In genomic region chr2:228720895-228721294, GRCh38 we compare ENCODE assay signal across 25 cellular contexts.
DNase-seq lines count a peak whose midpoint lies in the region; ATAC-seq, FAIRE-seq and TF ChIP-seq lines count a peak whose summit lies in the region.
"Had no signal": no experiment of that assay in that cellular context is flagged by ENCODE, and none has a peak within 500 bp of the region (broad histone marks: within the 10 kb centered on the region; RNA-seq: fewer than 3 reads in every experiment).

No MANE protein-coding gene starts in this region.

- H3K4me2 ChIP-seq in BLaER1 treated with 17β-estradiol and CSF1 and Interleukin-3, amounts not matched to agents 10 nM and 100 nM, result peak overlapping the region in 8 of 11 experiments; percentile 17 to 82 (median 64); a peak in 15 of 22 replicates
- H3K4me2 ChIP-seq in GM23338, result no peak overlapping the region
- no peak overlapping the region for H3K4me2 ChIP-seq in GM12878 (ENCODE audit: control insufficient read depth, insufficient read depth)
- no peak overlapping the region for H3K4me2 ChIP-seq in OCI-LY7 (ENCODE audit: low read length)

- H3K27ac Mint-ChIP-seq in GM23338, result peak overlapping the region; percentile 1; the same call in 1 of the 2 replicates
- no peak overlapping the region for H3K27ac Mint-ChIP-seq in activated CD4-positive, alpha-beta T cell treated with anti-CD3 and anti-CD28 coated beads, Interleukin-2, amount 10 ng/mL, durations not matched to agents 7 days and 5 days
- H3K27ac Mint-ChIP-seq: CD14-positive monocyte; CD4-positive, alpha-beta memory T cell; CD4-positive, CD25-positive, alpha-beta regulatory T cell; CD8-positive, alpha-beta memory T cell had no signal

- in situ Hi-C loops in GM12878 (cut with MboI), result no loop called here

- ATAC-seq in GM23338, result no peak
- peak; percentile 42; the same call in 1 of the 3 replicates for ATAC-seq in GM12878
- no peak for ATAC-seq in thoracic aorta (ENCODE audit: insufficient number of reproducible peaks, low FRiP score, low read depth)
- no peak for ATAC-seq in left ventricle myocardium superior

- no peaks in the 10 kb centered on the region for H3K9me2 ChIP-seq in GM23338 (ENCODE audit: insufficient read depth)
- no peaks in the 10 kb centered on the region for H3K9me2 ChIP-seq in OCI-LY7 (ENCODE audit: insufficient read depth, low read length)

- DNase-seq in GM23338 (ENCODE audit: low spot score) (no peak), GM12878 (ENCODE audit: low read depth, low spot score) (no peak), thoracic aorta (ENCODE audit: low spot score) (no peak), left ventricle myocardium superior (no peak), ovary (no peak), OCI-LY7 (ENCODE audit: low spot score) (no peak)
- DNase-seq in activated CD4-positive, alpha-beta T cell treated with anti-CD3 and anti-CD28 coated beads, Interleukin-2, amount 10 ng/mL, durations not matched to agents 7 days and 5 days, result no peak
- DNase-seq: 8988T; ACHN; BE2C; C1 segment of cervical spinal cord; CD4-positive, alpha-beta memory T cell; CD4-positive, CD25-positive, alpha-beta regulatory T cell; CD8-positive, alpha-beta memory T cell; COR-L47; DMS79 treated with DMSO at 0.1 percent for 48 hours; GF-D8 had no signal

- H2AFZ ChIP-seq in GM23338, result no peak overlapping the region
- no peak overlapping the region for H2AFZ ChIP-seq in GM12878 (ENCODE audit: control insufficient read depth, low read depth, low read length)
- H2AFZ ChIP-seq in OCI-LY7 (ENCODE audit: low read length), result no peak overlapping the region

- H3K27me3 Mint-ChIP-seq in GM23338 (ENCODE audit: insufficient read depth, low read depth, poor library complexity), result no peaks in the 10 kb centered on the region
- H3K27me3 Mint-ChIP-seq in activated CD4-positive, alpha-beta T cell treated with anti-CD3 and anti-CD28 coated beads, Interleukin-2, amount 10 ng/mL, durations not matched to agents 7 days and 5 days, result no peaks in the 10 kb centered on the region
- H3K27me3 Mint-ChIP-seq: CD4-positive, alpha-beta memory T cell; CD4-positive, CD25-positive, alpha-beta regulatory T cell; CD8-positive, alpha-beta memory T cell had no signal

- no peaks in the 10 kb centered on the region for H3K36me3 Mint-ChIP-seq in GM23338 (ENCODE audit: low read depth)
- H3K36me3 Mint-ChIP-seq in activated CD4-positive, alpha-beta T cell treated with anti-CD3 and anti-CD28 coated beads, Interleukin-2, amount 10 ng/mL, durations not matched to agents 7 days and 5 days (ENCODE audit: low read depth), result no peaks in the 10 kb centered on the region
- H3K36me3 Mint-ChIP-seq: CD14-positive monocyte; CD4-positive, alpha-beta memory T cell; CD4-positive, CD25-positive, alpha-beta regulatory T cell; CD8-positive, alpha-beta memory T cell had no signal

- H4K20me1 ChIP-seq in BLaER1 treated with 17β-estradiol and CSF1 and Interleukin-3, amounts not matched to agents 10 nM and 100 nM, result no peaks in the 10 kb centered on the region
- H4K20me1 ChIP-seq in GM23338 (replicated peaks; ENCODE audit: insufficient read depth) (no peaks in the 10 kb centered on the region), GM12878 (ENCODE audit: control insufficient read depth, insufficient read depth) (no peaks in the 10 kb centered on the region), OCI-LY7 (ENCODE audit: insufficient read depth, low read length) (no peaks in the 10 kb centered on the region)

- H3K9me3 Mint-ChIP-seq in GM23338, result no peaks in the 10 kb centered on the region
- peaks cover 3% of the 10 kb centered on the region for H3K9me3 Mint-ChIP-seq in activated CD4-positive, alpha-beta T cell treated with anti-CD3 and anti-CD28 coated beads, Interleukin-2, amount 10 ng/mL, durations not matched to agents 7 days and 5 days

- TF ChIP-seq RAD21 in GM12878 (IDR thresholded peaks at IDR 0.05; ENCODE audit: insufficient read depth, low read depth, low read length), result no peak

- TF ChIP-seq POLR2A in GM12878 (IDR thresholded peaks at IDR 0.05; ENCODE audit: low read depth, low read length), result no peak
- no peak for TF ChIP-seq POLR2A in ovary (IDR thresholded peaks at IDR 0.05)

- H3K27ac ChIP-seq in BLaER1 treated with 17β-estradiol and CSF1 and Interleukin-3, amounts not matched to agents 10 nM and 100 nM, result peak overlapping the region in 2 of 11 experiments; percentile 35 to 56; a peak in 2 of 22 replicates
- H3K27ac ChIP-seq in GM23338 (ENCODE audit: low read depth) (no peak overlapping the region), GM12878 (ENCODE audit: control insufficient read depth, insufficient read depth) (no peak overlapping the region), thoracic aorta (peak overlapping the region in 1 of 2 donors; percentile 22), ovary (no peak overlapping the region), OCI-LY7 (ENCODE audit: low read depth, low read length, poor library complexity, severe bottlenecking) (no peak overlapping the region)

- peaks cover 3 to 38% (median 20%) of the 10 kb centered on the region in 11 experiments; a peak in 21 of 22 replicates for H3K9me3 ChIP-seq in BLaER1 treated with 17β-estradiol and CSF1 and Interleukin-3, amounts not matched to agents 10 nM and 100 nM (replicated peaks in 1 of 11)
- H3K9me3 ChIP-seq in GM12878 (replicated peaks; ENCODE audit: control insufficient read depth, insufficient read depth, low read length) (no peaks in the 10 kb centered on the region), thoracic aorta (no peaks in the 10 kb centered on the region), ovary (no peaks in the 10 kb centered on the region), OCI-LY7 (ENCODE audit: low read length) (no peaks in the 10 kb centered on the region)
- H3K9me3 ChIP-seq: BE2C had no signal

- SMC1A ChIA-PET in GM12878 (lab: Charles Lee; ENCODE audit: uncharacterized antibody, unreplicated experiment), result no interaction called here

- TF ChIP-seq CTCF in GM23338 (conservative IDR thresholded peaks at IDR 0.05; ENCODE audit: low read depth in 2 of 2) (no peak), GM12878 (IDR thresholded peaks at IDR 0.05 in 2 of 3, conservative IDR thresholded peaks at IDR 0.05 in 1 of 3; ENCODE audit: control insufficient read depth in 2 of 3, extremely low read depth in 1 of 3, insufficient read depth in 1 of 3, low read depth in 3 of 3, low read length in 3 of 3) (no peak), thoracic aorta (IDR thresholded peaks at IDR 0.05) (no peak), ovary (IDR thresholded peaks at IDR 0.05) (no peak), OCI-LY7 (conservative IDR thresholded peaks at IDR 0.05; ENCODE audit: low read length) (no peak)

- no peaks in the 10 kb centered on the region for H3K36me3 ChIP-seq in BLaER1 treated with 17β-estradiol and CSF1 and Interleukin-3, amounts not matched to agents 10 nM and 100 nM
- H3K36me3 ChIP-seq in GM23338 (ENCODE audit: insufficient read depth), result no peaks in the 10 kb centered on the region
- H3K36me3 ChIP-seq in GM12878 (ENCODE audit: control insufficient read depth in 2 of 2, insufficient read depth in 2 of 2, low read length in 1 of 2), result no peaks in the 10 kb centered on the region
- no peaks in the 10 kb centered on the region for H3K36me3 ChIP-seq in thoracic aorta
- H3K36me3 ChIP-seq in ovary, result no peaks in the 10 kb centered on the region
- H3K36me3 ChIP-seq in OCI-LY7 (ENCODE audit: insufficient read depth, low read length), result no peaks in the 10 kb centered on the region
- H3K36me3 ChIP-seq: BE2C had no signal

- no peak overlapping the region; a peak in 1 of 20 replicates for H3K4me3 ChIP-seq in BLaER1 treated with 17β-estradiol and CSF1 and Interleukin-3, amounts not matched to agents 10 nM and 100 nM
- H3K4me3 ChIP-seq in GM23338, result no peak overlapping the region
- no peak overlapping the region for H3K4me3 ChIP-seq in GM12878
- H3K4me3 ChIP-seq in thoracic aorta, result peak overlapping the region; percentile 14
- H3K4me3 ChIP-seq in ovary, result no peak overlapping the region
- H3K4me3 ChIP-seq in OCI-LY7 (ENCODE audit: low read depth, low read length, poor library complexity, severe bottlenecking), result no peak overlapping the region

- POLR2A ChIA-PET in GM12878 (lab: Charles Lee) (no interaction called here), OCI-LY7 (lab: Charles Lee) (interaction anchor here (0.5 kb wide), 1 partner anchor 314 kb away, joined by 5 read pairs; no protein-coding TSS in a partner anchor)
- POLR2A ChIA-PET in activated CD4-positive, alpha-beta T cell treated with anti-CD3 and anti-CD28 coated beads, Interleukin-2, amount 10 ng/mL, durations not matched to agents 7 days and 5 days (lab: Charles Lee), result no interaction called here

- RAD21 ChIA-PET in GM12878 (lab: Charles Lee; ENCODE audit: unreplicated experiment), result no interaction called here

- H3K4me3 Mint-ChIP-seq in GM23338, result no peak overlapping the region
- no peak overlapping the region for H3K4me3 Mint-ChIP-seq in activated CD4-positive, alpha-beta T cell treated with anti-CD3 and anti-CD28 coated beads, Interleukin-2, amount 10 ng/mL, durations not matched to agents 7 days and 5 days
- H3K4me3 Mint-ChIP-seq: CD14-positive monocyte; CD4-positive, alpha-beta memory T cell; CD4-positive, CD25-positive, alpha-beta regulatory T cell; CD8-positive, alpha-beta memory T cell had no signal

- no TSS peak for BruUV-seq in GM12878 (replicated peaks; lab: Mats Ljungman, UMichigan)
- BruUV-seq in OCI-LY7 (replicated peaks; lab: Mats Ljungman, UMichigan), result no TSS peak

- H3K79me2 ChIP-seq in GM23338 (replicated peaks; ENCODE audit: insufficient read depth), result no peaks in the 10 kb centered on the region
- no peaks in the 10 kb centered on the region for H3K79me2 ChIP-seq in GM12878 (ENCODE audit: control insufficient read depth, insufficient read depth, low read length)
- H3K79me2 ChIP-seq in OCI-LY7 (ENCODE audit: insufficient read depth, low read depth, low read length), result no peaks in the 10 kb centered on the region

- H3K27me3 ChIP-seq in BLaER1 treated with 17β-estradiol and CSF1 and Interleukin-3, amounts not matched to agents 10 nM and 100 nM, result no peaks in the 10 kb centered on the region
- no peaks in the 10 kb centered on the region for H3K27me3 ChIP-seq in GM23338 (ENCODE audit: insufficient read depth)
- no peaks in the 10 kb centered on the region; a peak in 1 of 4 replicates for H3K27me3 ChIP-seq in GM12878 (replicated peaks in 1 of 2; ENCODE audit: control insufficient read depth in 2 of 2, insufficient read depth in 2 of 2, low read length in 1 of 2)
- H3K27me3 ChIP-seq in thoracic aorta (replicated peaks; ENCODE audit: insufficient read depth), result no peaks in the 10 kb centered on the region
- no peaks in the 10 kb centered on the region for H3K27me3 ChIP-seq in ovary
- H3K27me3 ChIP-seq: BE2C had no signal

- H3K4me1 ChIP-seq in BLaER1 treated with 17β-estradiol and CSF1 and Interleukin-3, amounts not matched to agents 10 nM and 100 nM, result peaks cover 0 to 47% (median 34%) of the 10 kb centered on the region in 10 experiments; a peak in 17 of 20 replicates
- H3K4me1 ChIP-seq in GM23338 (ENCODE audit: insufficient read depth) (no peaks in the 10 kb centered on the region; the same call in 1 of the 2 replicates), GM12878 (ENCODE audit: control insufficient read depth, insufficient read depth, low read length) (no peaks in the 10 kb centered on the region), thoracic aorta (ENCODE audit: control insufficient read depth in 1 of 2, low read depth in 2 of 2) (peaks cover 0 to 5% of the 10 kb centered on the region in 2 donors), ovary (ENCODE audit: insufficient read depth) (no peaks in the 10 kb centered on the region), OCI-LY7 (ENCODE audit: insufficient read depth, low read length, poor library complexity, severe bottlenecking) (no peaks in the 10 kb centered on the region)
- H3K4me1 ChIP-seq: BE2C had no signal

- WGBS in GM12878 (ENCODE audit: insufficient coverage, insufficient replicate concordance, low lambda C conversion rate, missing lambda C conversion rate), result 54% methylated on average over 1 of the region's 1 CpG
- 91 to 94% (median 94%) methylated on average over 1 of the region's 1 CpG for WGBS in ovary, 3 donors

- no peaks in the 10 kb centered on the region for H3K4me1 Mint-ChIP-seq in GM23338
- no peaks in the 10 kb centered on the region for H3K4me1 Mint-ChIP-seq in activated CD4-positive, alpha-beta T cell treated with anti-CD3 and anti-CD28 coated beads, Interleukin-2, amount 10 ng/mL, durations not matched to agents 7 days and 5 days
- H3K4me1 Mint-ChIP-seq: CD14-positive monocyte; CD4-positive, alpha-beta memory T cell; CD4-positive, CD25-positive, alpha-beta regulatory T cell; CD8-positive, alpha-beta memory T cell had no signal

- CTCF ChIA-PET in GM12878 (lab: Yijun Ruan, JAX) (no interaction called here), OCI-LY7 (lab: Charles Lee; ENCODE audit: unreplicated experiment) (no interaction called here)
- CTCF ChIA-PET in activated CD4-positive, alpha-beta T cell treated with anti-CD3 and anti-CD28 coated beads, Interleukin-2, amount 10 ng/mL, durations not matched to agents 7 days and 5 days (lab: Charles Lee), result no interaction called here

- TF ChIP-seq EP300 in GM12878 (IDR thresholded peaks at IDR 0.05; ENCODE audit: borderline replicate concordance in 1 of 2, control insufficient read depth in 1 of 2, low read depth in 2 of 2, low read length in 2 of 2) (no peak), ovary (IDR thresholded peaks at IDR 0.05) (no peak)

- FAIRE-seq in GM12878 (lab: Jason Lieb, UNC), result no peak
- FAIRE-seq: A204.1, D721Med, G401.6, GM12892, GM18507, GM19239 had no signal

- H3F3A ChIP-seq in GM23338 (replicated peaks; ENCODE audit: low read depth), result no peaks in the 10 kb centered on the region

- intact Hi-C loops in GM12878 (cut with micrococcal nuclease; ENCODE audit: unreplicated experiment), result no loop called here
- intact Hi-C loops in left ventricle myocardium superior (cut with micrococcal nuclease), result no loop called here
- intact Hi-C loops in ovary (cut with DNase I), result no loop called here
- intact Hi-C loops in OCI-LY7 (cut with micrococcal nuclease; ENCODE audit: unreplicated experiment), result no loop called here

- H3K9ac ChIP-seq in BLaER1 treated with 17β-estradiol and CSF1 and Interleukin-3, amounts not matched to agents 10 nM and 100 nM, result no peak overlapping the region
- no peak overlapping the region for H3K9ac ChIP-seq in GM12878 (ENCODE audit: control insufficient read depth, insufficient read depth, low read length)

Comparison
In these comparisons a context has a peak if more than half of its experiments do, and no peak if none do; other contexts are left out.
1. H3K4me2 ChIP-seq: peak in BLaER1 treated with 17β-estradiol and CSF1 and Interleukin-3, amounts not matched to agents 10 nM and 100 nM (8 of 11); none in GM23338 (single experiment), GM12878 (single experiment) and OCI-LY7 (single experiment).